Comparison of ENCODE assay signal across 8 cellular contexts in the genomic region with DNA sequence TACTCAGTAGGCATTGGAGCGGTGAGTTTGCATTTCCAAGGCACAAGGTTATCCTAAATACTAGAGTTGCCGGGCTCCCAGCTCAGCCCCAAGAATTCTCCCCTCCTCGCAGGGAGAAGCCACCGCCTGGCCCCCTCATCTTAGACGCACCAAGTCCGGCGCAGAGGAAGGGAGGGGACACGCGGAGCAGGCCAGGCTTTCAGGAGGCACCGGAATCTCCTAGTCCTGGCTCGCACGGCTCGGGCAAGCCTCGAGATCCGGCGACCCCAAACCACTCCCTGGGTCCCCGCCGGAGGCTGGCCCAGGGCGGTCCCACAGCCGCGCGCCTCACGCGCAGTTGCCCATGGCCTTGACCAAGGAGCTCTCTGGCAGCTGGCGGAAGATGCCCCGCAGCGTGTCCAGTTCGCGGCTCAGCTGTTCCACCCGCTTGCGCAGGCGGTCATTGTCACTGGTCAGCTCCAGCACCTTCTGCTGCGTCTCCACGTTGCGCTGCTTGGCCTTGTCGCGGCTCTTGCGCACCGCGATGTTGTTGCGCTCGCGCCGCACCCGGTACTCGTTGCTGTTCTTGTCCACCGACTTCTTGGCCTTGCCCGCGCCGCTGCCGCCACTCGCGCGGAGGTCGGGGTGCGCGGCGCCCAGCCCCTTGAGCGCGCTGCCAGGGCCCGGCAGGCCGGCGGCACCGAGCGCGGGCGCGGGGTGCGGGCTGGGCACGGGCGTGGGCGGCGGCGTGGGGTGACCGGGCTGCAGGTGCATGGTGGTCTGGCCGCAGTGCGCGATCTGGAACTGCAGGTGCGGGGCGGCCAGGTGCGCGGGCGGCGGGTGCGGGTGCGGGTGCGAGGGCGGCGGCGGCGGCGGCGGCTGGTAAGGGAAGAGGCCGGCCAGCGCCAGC. TPM values are rescaled to one million over a fixed set of nuclear protein-coding genes. Genes with fewer than 3 reads are reported as not detected.
DNase-seq lines count a peak whose midpoint lies in the region; ATAC-seq, FAIRE-seq and TF ChIP-seq lines count a peak whose summit lies in the region.

No MANE protein-coding gene starts in this region.

- peak; percentile 34 for DNase-seq in NCI-H146 (lab: John Stamatoyannopoulos, UW)
- no peak for DNase-seq in NCI-H146 treated with DMSO at 0.1 percent for 48 hours (lab: John Stamatoyannopoulos, UW; ENCODE audit: unreplicated experiment)
- no peak for DNase-seq in GM12878 (ENCODE audit: low read depth, low spot score)
- peak; percentile 39 for DNase-seq in stomach
- no peak for DNase-seq in SHP77 (lab: John Stamatoyannopoulos, UW)

- H3K4me3 ChIP-seq in GM12878 (no peak overlapping the region), liver (ENCODE audit: low read depth in 1 of 3, low read length in 3 of 3) (peak overlapping the region; percentile 61 to 81 (median 78)), stomach (peak overlapping the region; percentile 73 to 98 (median 86))

- peaks cover 6 to 11% of the 10 kb centered on the region in 2 experiments; a peak in 3 of 4 replicates for H3K27me3 ChIP-seq in GM12878 (replicated peaks in 1 of 2; ENCODE audit: control insufficient read depth in 2 of 2, insufficient read depth in 2 of 2, low read length in 1 of 2)
- H3K27me3 ChIP-seq in liver (ENCODE audit: control insufficient read depth in 4 of 4, insufficient read depth in 4 of 4, low read length in 3 of 4) = no peaks in the 10 kb centered on the region
- H3K27me3 ChIP-seq in stomach = peaks cover 0 to 31% (median 0%) of the 10 kb centered on the region in 3 donors

- H3K9me3 ChIP-seq in GM12878 (replicated peaks; ENCODE audit: control insufficient read depth, insufficient read depth, low read length) = no peaks in the 10 kb centered on the region
- H3K9me3 ChIP-seq in liver (ENCODE audit: control insufficient read depth in 4 of 4, low read length in 3 of 4) = no peaks in the 10 kb centered on the region
- no peaks in the 10 kb centered on the region for H3K9me3 ChIP-seq in stomach

- H3K4me1 ChIP-seq in GM12878 (ENCODE audit: control insufficient read depth, insufficient read depth, low read length) (peaks cover 3% of the 10 kb centered on the region; the same call in 1 of the 2 replicates), liver (ENCODE audit: control insufficient read depth in 4 of 4, insufficient read depth in 4 of 4, low read length in 3 of 4) (peaks cover 6 to 68% (median 32%) of the 10 kb centered on the region in 4 donors), stomach (peaks cover 44 to 79% (median 68%) of the 10 kb centered on the region in 4 donors)

- RAD21 ChIA-PET in GM12878 (lab: Charles Lee; ENCODE audit: unreplicated experiment) = no interaction called here

- TF ChIP-seq EP300 in GM12878 (IDR thresholded peaks at IDR 0.05; ENCODE audit: borderline replicate concordance in 1 of 2, control insufficient read depth in 1 of 2, low read depth in 2 of 2, low read length in 2 of 2) = no peak
- no peak for TF ChIP-seq EP300 in stomach (IDR thresholded peaks at IDR 0.05)

- BruUV-seq in GM12878 (replicated peaks; lab: Mats Ljungman, UMichigan) = no TSS peak

- SMC1A ChIA-PET in GM12878 (lab: Charles Lee; ENCODE audit: uncharacterized antibody, unreplicated experiment) = no interaction called here

- no peak overlapping the region for H3K9ac ChIP-seq in GM12878 (ENCODE audit: control insufficient read depth, insufficient read depth, low read length)
- peak overlapping the region; percentile 96 to 97 for H3K9ac ChIP-seq in liver (ENCODE audit: low read depth in 1 of 2, low read length in 2 of 2)

- H3K27ac ChIP-seq in GM12878 (ENCODE audit: control insufficient read depth, insufficient read depth) = no peak overlapping the region
- peak overlapping the region; percentile 90 to 92 for H3K27ac ChIP-seq in liver (ENCODE audit: low read depth in 1 of 2, low read length in 2 of 2)
- peak overlapping the region in 4 of 5 donors; percentile 67 to 95 (median 92) for H3K27ac ChIP-seq in stomach

- TF ChIP-seq CTCF in GM12878 (IDR thresholded peaks at IDR 0.05 in 2 of 3, conservative IDR thresholded peaks at IDR 0.05 in 1 of 3; ENCODE audit: control insufficient read depth in 2 of 3, extremely low read depth in 1 of 3, insufficient read depth in 1 of 3, low read depth in 3 of 3, low read length in 3 of 3) (no peak), liver (IDR thresholded peaks at IDR 0.05; ENCODE audit: low read depth, low read length, missing input control) (no peak), stomach (IDR thresholded peaks at IDR 0.05) (no peak)

- 12% methylated on average over 64 of the region's 95 CpGs for WGBS in GM12878 (ENCODE audit: insufficient coverage, insufficient replicate concordance, low lambda C conversion rate, missing lambda C conversion rate)
- 1% methylated on average over 95 of the region's 95 CpGs for WGBS in liver
- WGBS in stomach, 5 donors = 1 to 2% (median 2%) methylated on average over 12 to 95 of the region's 95 CpGs

- no peak overlapping the region for H2AFZ ChIP-seq in GM12878 (ENCODE audit: control insufficient read depth, low read depth, low read length)

- TF ChIP-seq POLR2A in GM12878 (IDR thresholded peaks at IDR 0.05; ENCODE audit: low read depth, low read length) = no peak
- no peak for TF ChIP-seq POLR2A in stomach (IDR thresholded peaks at IDR 0.05)

- POLR2A ChIA-PET in GM12878 (lab: Charles Lee) = no interaction called here

- in situ Hi-C loops in GM12878 (cut with MboI) = no loop called here

- no peak overlapping the region; the same call in 1 of the 2 replicates for H3K4me2 ChIP-seq in GM12878 (ENCODE audit: control insufficient read depth, insufficient read depth)

- no peaks in the 10 kb centered on the region for H3K79me2 ChIP-seq in GM12878 (ENCODE audit: control insufficient read depth, insufficient read depth, low read length)

- H3K36me3 ChIP-seq in GM12878 (ENCODE audit: control insufficient read depth in 2 of 2, insufficient read depth in 2 of 2, low read length in 1 of 2) (no peaks in the 10 kb centered on the region), liver (ENCODE audit: control insufficient read depth in 4 of 4, insufficient read depth in 3 of 4, low read depth in 1 of 4, low read length in 3 of 4) (no peaks in the 10 kb centered on the region), stomach (no peaks in the 10 kb centered on the region)

- ATAC-seq in GM12878 = no peak
- no peak for ATAC-seq in HG02973 (IDR thresholded peaks at IDR 0.05; ENCODE audit: unreplicated experiment)
- no peak for ATAC-seq in HG02840 (IDR thresholded peaks at IDR 0.05; ENCODE audit: low FRiP score, unreplicated experiment)

- TF ChIP-seq RAD21 in GM12878 (IDR thresholded peaks at IDR 0.05; ENCODE audit: insufficient read depth, low read depth, low read length) (no peak), liver (IDR thresholded peaks at IDR 0.05) (no peak)

- no peaks in the 10 kb centered on the region for H4K20me1 ChIP-seq in GM12878 (ENCODE audit: control insufficient read depth, insufficient read depth)

- CTCF ChIA-PET in GM12878 (lab: Yijun Ruan, JAX) = no interaction called here

- no peak for FAIRE-seq in GM12878 (lab: Jason Lieb, UNC)

- intact Hi-C loops in GM12878 (cut with micrococcal nuclease; ENCODE audit: unreplicated experiment) (no loop called here), stomach (cut with DNase I; ENCODE audit: low total_unique reads) (no loop called here)

TF ChIP-seq in GM12878, 131 proteins besides CTCF, POLR2A, EP300 and RAD21:
- TF ChIP-seq HDAC6 (IDR thresholded peaks at IDR 0.05; ENCODE audit: unreplicated experiment) (peak; percentile 76), EZH2 (IDR thresholded peaks at IDR 0.05; ENCODE audit: borderline replicate concordance, control insufficient read depth, low read depth, low read length) (0 out of 2 replicates have a peak, but pooled peaks have one; percentile 58), JUND (IDR thresholded peaks at IDR 0.05; ENCODE audit: low read depth, low read length) (no peak)
- TF ChIP-seq, protein P1, sequence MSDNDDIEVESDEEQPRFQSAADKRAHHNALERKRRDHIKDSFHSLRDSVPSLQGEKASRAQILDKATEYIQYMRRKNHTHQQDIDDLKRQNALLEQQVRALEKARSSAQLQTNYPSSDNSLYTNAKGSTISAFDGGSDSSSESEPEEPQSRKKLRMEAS (IDR thresholded peaks at IDR 0.05; ENCODE audit: low read depth, low read length) = no peak

TF ChIP-seq in liver, 16 proteins besides CTCF, POLR2A, EP300 and RAD21 (continues in another document):
- TF ChIP-seq, protein P1 (IDR thresholded peaks at IDR 0.05) = no peak
- no peak for TF ChIP-seq TAF1 (conservative IDR thresholded peaks at IDR 0.05)
- no peak for TF ChIP-seq SP1 (IDR thresholded peaks at IDR 0.05)
- no peak for TF ChIP-seq EGR1 (IDR thresholded peaks at IDR 0.05; ENCODE audit: low read depth in 2 of 2)
- TF ChIP-seq RXRA (IDR thresholded peaks at IDR 0.05) = no peak
- TF ChIP-seq GABPA (IDR thresholded peaks at IDR 0.05 in 1 of 2, conservative IDR thresholded peaks at IDR 0.05 in 1 of 2) = no peak

RNA-seq across cellular contexts. Expression of a gene that starts 1.1 kb away (rescaled TPM):
- 0.22 TPM in 1 of 2 replicates, not detected in the other for total RNA-seq in GM12878 (2013; cell fraction: nucleolus; rRNA removed)
- total RNA-seq in GM12878 (2014; rRNA removed) (0.17 and 0.22 TPM in 2 replicates), GM12878 (2014; rRNA removed; fragmentation: Illumina TruSeq; extraction: Trizol) (0.09 TPM in 1 of 2 replicates, not detected in the other), GM12878 (2021) (0.32 and 0.36 TPM in 2 replicates), liver (10 to 100 TPM; 70.0 to 95.5 TPM), stomach (100 to 1,000 TPM in 1 of 5 donors, 10 to 100 TPM in 3, 1 to 10 TPM in 1; 9.9 to 167 (median 18.7) TPM)
- polyA plus RNA-seq in GM12878 (2011; ENCODE audit: low read depth) = not detected
- polyA plus RNA-seq in GM12878 (2011; rRNA removed) (0.05 and 0.13 TPM in 2 replicates), GM12878 (2014; fragmentation: Illumina TruSeq; extraction: Trizol) (0.04 TPM in 1 of 2 replicates, not detected in the other), GM12878 (2014; fragmentation: Nextera tagmentation; extraction: Ambion mirVana) (not detected), GM12878 (2014; rRNA removed) (0.05 and 0.18 TPM in 2 replicates), GM12878 (2016; fragmentation: Nextera tagmentation; extraction: Ambion mirVana) (not detected), liver (100 to 1,000 TPM in 1 of 2 donors, 10 to 100 TPM in 1; 32.9 to 112 TPM), stomach (10 to 100 TPM; 14.6 to 22.6 (median 19.1) TPM)
- 0.06 and 0.13 TPM in 2 replicates for polyA plus RNA-seq in GM12878 (2011; cell fraction: cytosol; rRNA removed)
- 0.09 and 0.12 TPM in 2 replicates for polyA plus RNA-seq in GM12878 (2011; cell fraction: nucleus; rRNA removed)
- polyA plus RNA-seq in GM12878 (2012) = 0.15 and 0.24 TPM in 2 replicates
- 0.10 and 0.15 TPM in 2 replicates for polyA minus RNA-seq in GM12878 (2011; rRNA and poly(A)+ RNA removed)
- polyA minus RNA-seq in GM12878 (2011; cell fraction: cytosol; rRNA and poly(A)+ RNA removed) = 0.40 TPM in 1 of 2 replicates, not detected in the other
- 0.24 and 0.57 TPM in 2 replicates for polyA minus RNA-seq in GM12878 (2011; cell fraction: nucleus; rRNA and poly(A)+ RNA removed)

Comparison
In these comparisons a context has a peak if more than half of its experiments do, and no peak if none do; other contexts are left out.
1. DNase-seq: peak in NCI-H146 (single experiment) and stomach (single experiment); none in NCI-H146 treated with DMSO at 0.1 percent for 48 hours (single experiment), GM12878 (single experiment) and SHP77 (0 of 2).
2. RNA of a gene that starts 1.1 kb away (total RNA-seq): 70.0 to 95.5 TPM in liver and 9.9 to 167 TPM in stomach; 0.09 to 0.36 TPM in GM12878; every median in the first group is over 4 times any median in the second.